ENCODE assay signal across 13 cellular contexts in the genomic region with DNA sequence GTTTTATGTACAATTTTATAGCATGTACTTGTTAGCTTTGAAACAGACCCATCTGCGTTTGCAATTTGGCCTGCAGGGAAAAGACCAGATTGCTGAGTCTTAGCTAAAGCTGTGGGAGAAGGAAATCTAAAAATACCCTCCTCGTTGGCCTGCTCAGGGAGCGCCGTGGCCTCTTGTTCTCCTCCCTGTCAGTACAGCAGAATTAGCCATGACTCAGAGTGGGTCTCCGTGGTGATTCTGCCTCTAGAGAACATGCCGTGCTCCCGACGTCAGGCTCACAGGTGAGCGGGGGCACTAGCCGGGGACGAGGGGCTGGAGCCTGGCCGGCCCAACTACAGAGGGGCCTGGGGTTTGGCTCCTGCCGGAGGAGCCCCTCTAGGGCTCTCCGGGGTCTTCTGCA.
A peak's percentile ranks its signal among the peaks of the same experiment; 100 is the strongest.
DNase-seq lines count a peak whose midpoint lies in the region; ATAC-seq and TF ChIP-seq lines count a peak whose summit lies in the region.
"Had no signal": no experiment of that assay in that cellular context is flagged by ENCODE, and none has a peak within 500 bp of the region (broad histone marks: within the 10 kb centered on the region; RNA-seq: fewer than 3 reads in every experiment).

No MANE protein-coding gene starts in this region.

- POLR2A ChIA-PET in GM10248 (lab: Yijun Ruan, JAX), result no interaction called here

- H3K4me3 ChIP-seq in hepatocyte (no peak overlapping the region), gastrocnemius medialis (peak overlapping the region in 2 of 4 donors; percentile 18 to 25)
- H3K4me3 ChIP-seq: skin epidermis had no signal

- ATAC-seq in gastrocnemius medialis, result peak; percentile 85 to 93

- CTCF ChIA-PET in GM10248 (lab: Yijun Ruan, JAX), result no interaction called here

- no peaks in the 10 kb centered on the region for H3K27me3 ChIP-seq in hepatocyte
- H3K27me3 ChIP-seq in gastrocnemius medialis, result no peaks in the 10 kb centered on the region

- intact Hi-C loops in gastrocnemius medialis (cut with DNase I; ENCODE audit: low total_unique reads), result loop anchor here (2.0 to 5.0 kb wide), 3 partner anchors 14 to 184 kb away; partner anchors contain the start of gene FAM53B

- H3K4me1 ChIP-seq in hepatocyte (ENCODE audit: insufficient read depth) (peaks cover 21% of the 10 kb centered on the region), gastrocnemius medialis (peaks cover 49 to 67% of the 10 kb centered on the region in 2 donors)

- WGBS in hepatocyte (ENCODE audit: low lambda C conversion rate, missing lambda C conversion rate), result 46% methylated on average over 14 of the region's 14 CpGs

- no peaks in the 10 kb centered on the region for H3K79me2 ChIP-seq in hepatocyte

- peak; percentile 29 to 68 for TF ChIP-seq POLR2A in gastrocnemius medialis (IDR thresholded peaks at IDR 0.05)

- TF ChIP-seq CTCF in hepatocyte (IDR thresholded peaks at IDR 0.05; ENCODE audit: poor library complexity) (no peak), gastrocnemius medialis (IDR thresholded peaks at IDR 0.05 in 4 of 5, conservative IDR thresholded peaks at IDR 0.05 in 1 of 5) (no peak), GM10248 (IDR thresholded peaks at IDR 0.05; ENCODE audit: control extremely low read depth, extremely low read depth, low read depth, missing control alignments) (no peak)

- in situ Hi-C loops in G401 (cut with HindIII; ENCODE audit: low sequenced_read_pairs) (no loop called here), gastrocnemius medialis (cut with MboI; ENCODE audit: low sequenced_read_pairs in 4 of 4) (no loop called here)

- no peaks in the 10 kb centered on the region for H3K9me3 ChIP-seq in hepatocyte (ENCODE audit: low read depth)
- H3K9me3 ChIP-seq in gastrocnemius medialis, result no peaks in the 10 kb centered on the region

- no peaks in the 10 kb centered on the region for H3K9me2 ChIP-seq in hepatocyte (replicated peaks; ENCODE audit: insufficient read depth)

- peak overlapping the region; percentile 42 for H3K4me2 ChIP-seq in hepatocyte

- no peaks in the 10 kb centered on the region for H4K20me1 ChIP-seq in hepatocyte (ENCODE audit: insufficient read depth, poor library complexity, severe bottlenecking)

- no peaks in the 10 kb centered on the region for H3K36me3 ChIP-seq in hepatocyte (replicated peaks; ENCODE audit: insufficient read depth, low read depth)
- H3K36me3 ChIP-seq in gastrocnemius medialis, result no peaks in the 10 kb centered on the region

- H2AFZ ChIP-seq in hepatocyte, result no peak overlapping the region

- DNase-seq in G401 (ENCODE audit: low spot score) (peak; percentile 95), brain pericyte (ENCODE audit: low read depth, low spot score) (peak; percentile 84), hepatocyte (ENCODE audit: low spot score) (peak; percentile 67), gastrocnemius medialis (peak; percentile 87 to 93), NCI-H2196 treated with DMSO at 0.1 percent for 48 hours (lab: John Stamatoyannopoulos, UW; ENCODE audit: unreplicated experiment) (no peak), GM10248 (ENCODE audit: extremely low spot score) (no peak)
- DNase-seq in stimulated activated CD8-positive, alpha-beta memory T cell treated with anti-CD3 and anti-CD28 coated beads, Interleukin-4, amount 100 ng/mL, for 48 hours, result no peak
- no peak for DNase-seq in stimulated activated CD4-positive, alpha-beta T cell treated with anti-CD3 and anti-CD28 coated beads, Interleukin-15, amount 100 ng/mL, for 24 hours
- DNase-seq: activated CD4-positive, alpha-beta T cell treated with anti-CD3 and anti-CD28 coated beads for 4 hours; DND-41; effector CD4-positive, alpha-beta T cell; NCI-H82 had no signal

- H3K27ac ChIP-seq in hepatocyte (peak overlapping the region; percentile 74), gastrocnemius medialis (peak overlapping the region; percentile 94 to 99 (median 95))

Comparison
In these comparisons a context has a peak if more than half of its experiments do, and no peak if none do; other contexts are left out.
1. DNase-seq: peak in G401 (single experiment), brain pericyte (single experiment), hepatocyte (single experiment) and gastrocnemius medialis (2 of 2); none in NCI-H2196 treated with DMSO at 0.1 percent for 48 hours (single experiment), stimulated activated CD8-positive, alpha-beta memory T cell treated with anti-CD3 and anti-CD28 coated beads, Interleukin-4, amount 100 ng/mL, for 48 hours (single experiment), stimulated activated CD4-positive, alpha-beta T cell treated with anti-CD3 and anti-CD28 coated beads, Interleukin-15, amount 100 ng/mL, for 24 hours (single experiment) and GM10248 (single experiment).